Comparison of ENCODE assay signal across 13 cellular contexts in the genomic region with DNA sequence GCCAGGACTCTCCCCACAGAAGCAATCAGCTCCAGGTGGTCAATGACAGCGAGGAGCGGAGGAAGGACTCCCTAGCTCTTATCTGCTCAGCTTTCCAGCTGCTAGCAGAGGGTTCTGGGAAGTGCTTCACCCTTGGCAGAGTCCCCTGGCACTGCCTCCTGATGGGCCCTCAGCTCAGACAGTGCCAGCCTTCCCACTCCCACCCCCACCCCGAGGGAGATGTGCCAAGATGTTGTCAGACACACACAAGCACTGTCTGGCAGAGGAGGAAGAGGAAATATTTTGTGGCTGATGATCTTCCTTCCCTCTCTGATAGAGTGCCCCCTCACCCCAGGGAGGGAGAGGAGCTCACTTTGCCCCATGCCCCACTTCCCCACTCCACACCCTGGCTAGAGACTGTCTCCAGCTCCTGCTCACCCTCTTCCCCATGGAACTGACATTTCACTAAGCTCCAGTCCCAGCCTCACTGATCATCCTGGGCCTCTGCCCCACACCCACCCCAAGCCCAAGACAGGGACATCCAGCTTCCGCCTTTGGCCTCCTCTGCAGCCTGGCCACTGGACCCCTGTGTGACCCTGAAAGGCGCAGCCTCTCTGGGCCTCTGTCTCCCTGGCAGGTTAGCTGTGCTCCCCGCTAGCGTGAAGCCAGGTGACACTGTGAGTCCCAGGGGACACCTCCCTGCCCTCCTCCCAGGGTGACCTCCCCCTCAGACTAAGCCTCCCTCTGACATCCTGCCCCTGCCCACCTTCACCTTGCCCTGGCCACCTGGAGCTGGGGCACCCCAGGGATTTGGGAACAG. TPM values are rescaled to one million over a fixed set of nuclear protein-coding genes. Genes with fewer than 3 reads are reported as not detected.
DNase-seq lines count a peak whose midpoint lies in the region; ATAC-seq, FAIRE-seq and TF ChIP-seq lines count a peak whose summit lies in the region.
"Had no signal": no experiment of that assay in that cellular context is flagged by ENCODE, and none has a peak within 500 bp of the region (broad histone marks: within the 10 kb centered on the region; RNA-seq: fewer than 3 reads in every experiment).

No MANE protein-coding gene starts in this region.

- no peak overlapping the region for H3K4me2 ChIP-seq in HepG2 (ENCODE audit: low read depth, low read length)

- no peak overlapping the region for H3K4me3 ChIP-seq in breast epithelium
- H3K4me3 ChIP-seq in HepG2 (replicated peaks in 1 of 3; ENCODE audit: insufficient read depth in 1 of 3, low read depth in 2 of 3, low read length in 3 of 3) = no peak overlapping the region
- no peak overlapping the region for H3K4me3 ChIP-seq in testis
- H3K4me3 ChIP-seq in coronary artery = no peak overlapping the region

- no peak overlapping the region for H3K9ac ChIP-seq in HepG2 (ENCODE audit: insufficient read depth, low read depth, low read length)

- H3K36me3 ChIP-seq in breast epithelium (no peaks in the 10 kb centered on the region), HepG2 (replicated peaks in 1 of 2; ENCODE audit: control insufficient read depth in 1 of 2, insufficient read depth in 2 of 2, low read length in 2 of 2) (peaks cover 4 to 14% of the 10 kb centered on the region in 2 experiments; a peak in 3 of 5 replicates), testis (ENCODE audit: low read depth, missing control alignments) (no peaks in the 10 kb centered on the region)

- POLR2A ChIA-PET in HepG2 (lab: Yijun Ruan, JAX) = interaction anchor here (0.8 to 1.1 kb wide), 2 partner anchors 14 to 39 kb away, joined by 3 to 4 read pairs; no protein-coding TSS in a partner anchor

- H3K27ac ChIP-seq in breast epithelium = peak overlapping the region; percentile 4 to 55
- H3K27ac ChIP-seq in HepG2 (ENCODE audit: extremely low read length, insufficient read depth, low read length) = no peak overlapping the region
- H3K27ac ChIP-seq in testis = no peak overlapping the region
- H3K27ac ChIP-seq in coronary artery = peak overlapping the region in 1 of 2 donors; percentile 61
- H3K27ac ChIP-seq: 22Rv1 had no signal

- in situ Hi-C loops in HepG2 (cut with HindIII; ENCODE audit: extremely low pct_ligation_motif_present, low pct_unique_long_range_greater_than_20kb) = no loop called here

- CTCF ChIA-PET in HepG2 (lab: Yijun Ruan, JAX; ENCODE audit: low intra/inter-chr PET ratio, low total read pairs) = no interaction called here

- intact Hi-C loops in breast epithelium (cut with DNase I; ENCODE audit: low total_unique reads) = loop anchor here (5.0 kb wide), 1 partner anchor 48 kb away; no protein-coding TSS in a partner anchor
- intact Hi-C loops in HepG2 (cut with micrococcal nuclease; ENCODE audit: unreplicated experiment) = no loop called here
- intact Hi-C loops in testis (cut with DNase I; ENCODE audit: low total_unique reads) = no loop called here

- no TSS peak for BruUV-seq in HepG2 (replicated peaks; lab: Mats Ljungman, UMichigan)

- H3K4me1 ChIP-seq in breast epithelium = peaks cover 0 to 5% of the 10 kb centered on the region in 2 donors
- H3K4me1 ChIP-seq in HepG2 (ENCODE audit: insufficient read depth, low read length) = peaks cover 18% of the 10 kb centered on the region
- peaks cover 38% of the 10 kb centered on the region for H3K4me1 ChIP-seq in testis

- TF ChIP-seq RAD21 in HepG2 (CRISPR knock-in tag; IDR thresholded peaks at IDR 0.05) = no peak

- H2AFZ ChIP-seq in HepG2 (ENCODE audit: low read length) = no peak overlapping the region

- no peaks in the 10 kb centered on the region for H3K79me2 ChIP-seq in HepG2 (ENCODE audit: insufficient read depth, low read length)

- ATAC-seq in HepG2 = no peak
- no peak for ATAC-seq in GM21447 (IDR thresholded peaks at IDR 0.05; ENCODE audit: unreplicated experiment)

- FAIRE-seq in HepG2 (lab: Jason Lieb, UNC) = no peak
- FAIRE-seq: colon, TTC549 had no signal

- H4K20me1 ChIP-seq in HepG2 (ENCODE audit: insufficient read depth, low read length) = no peaks in the 10 kb centered on the region

- TF ChIP-seq EP300 in HepG2 (IDR thresholded peaks at IDR 0.05; ENCODE audit: low read depth in 2 of 2, low read length in 2 of 2) = no peak
- no peak for TF ChIP-seq EP300 in HepG2 (CRISPR knock-in tag; IDR thresholded peaks at IDR 0.05; ENCODE audit: borderline replicate concordance)

- TF ChIP-seq CTCF in breast epithelium (IDR thresholded peaks at IDR 0.05) = no peak
- no peak for TF ChIP-seq CTCF in HepG2 (CRISPR knock-in tag; IDR thresholded peaks at IDR 0.05)
- no peak for TF ChIP-seq CTCF in testis (IDR thresholded peaks at IDR 0.05)
- no peak for TF ChIP-seq CTCF in coronary artery (IDR thresholded peaks at IDR 0.05)

- DNase-seq in DMS 273 (lab: John Stamatoyannopoulos, UW; ENCODE audit: unreplicated experiment) = peak; percentile 28
- DNase-seq in DMS 273 treated with DMSO at 0.1 percent for 48 hours (lab: John Stamatoyannopoulos, UW) = no peak
- peak in 1 of 2 donors; percentile 51 for DNase-seq in breast epithelium (ENCODE audit: low spot score in 2 of 2)
- DNase-seq in HepG2 (ENCODE audit: low spot score) = no peak
- peak; percentile 79 for DNase-seq in testis
- DNase-seq in coronary artery (ENCODE audit: low spot score) = no peak
- DNase-seq in D341Med (ENCODE audit: low spot score) = no peak
- DNase-seq: NK-92 treated with Interleukin-12 subunit alpha and Interleukin-12 subunit beta, amount 100 ng/mL, for 24 hours had no signal

- TF ChIP-seq POLR2A in breast epithelium (IDR thresholded peaks at IDR 0.05) (no peak), HepG2 (IDR thresholded peaks at IDR 0.05; ENCODE audit: insufficient read depth in 1 of 2, low read depth in 2 of 2, low read length in 2 of 2) (no peak), testis (IDR thresholded peaks at IDR 0.05) (no peak)

- 94% methylated on average over 2 of the region's 7 CpGs for WGBS in HepG2 (ENCODE audit: low lambda C conversion rate)
- WGBS in testis, 2 donors = 50 to 61% methylated on average over 3 to 7 of the region's 7 CpGs

- H3K27me3 ChIP-seq in breast epithelium (no peaks in the 10 kb centered on the region), HepG2 (ENCODE audit: control insufficient read depth in 1 of 2, insufficient read depth in 2 of 2, low read length in 2 of 2) (no peaks in the 10 kb centered on the region), testis (no peaks in the 10 kb centered on the region)

- H3K9me3 ChIP-seq in breast epithelium = no peaks in the 10 kb centered on the region
- H3K9me3 ChIP-seq in HepG2 (ENCODE audit: low read length) = no peaks in the 10 kb centered on the region
- no peaks in the 10 kb centered on the region for H3K9me3 ChIP-seq in testis

RNA-seq across cellular contexts. Expression of a gene that starts 44.5 kb away (rescaled TPM):
- total RNA-seq in breast epithelium = 10 to 100 TPM; 23.9 to 86.9 (median 32.3) TPM
- 7.6 and 15.3 TPM in 2 replicates for total RNA-seq in HepG2 (2016; rRNA removed; fragmentation: Illumina TruSeq; extraction: Trizol)
- 3.0 and 3.2 TPM in 2 replicates for total RNA-seq in HepG2 (2016; cell fraction: cytosol; rRNA removed; fragmentation: Illumina TruSeq; extraction: Trizol; ENCODE audit: low read depth)
- 6.7 and 16.4 TPM in 2 replicates for total RNA-seq in HepG2 (2016; cell fraction: insoluble cytoplasmic fraction; rRNA removed; fragmentation: Illumina TruSeq; extraction: Trizol)
- 6.2 TPM in 2 replicates for total RNA-seq in HepG2 (2016; cell fraction: membrane; rRNA removed; fragmentation: Illumina TruSeq; extraction: Trizol)
- total RNA-seq in HepG2 (2016; cell fraction: nucleus; rRNA removed; fragmentation: Illumina TruSeq; extraction: Trizol) = 24.2 and 24.5 TPM in 2 replicates
- 19.8 and 29.6 TPM in 2 replicates for polyA plus RNA-seq in HepG2 (2011; rRNA removed)
- 15.0 and 15.3 TPM in 2 replicates for polyA plus RNA-seq in HepG2 (2011; cell fraction: cytosol; rRNA removed)
- polyA plus RNA-seq in HepG2 (2011; cell fraction: nucleus; rRNA removed) = 80.8 and 94.5 TPM in 2 replicates
- polyA plus RNA-seq in HepG2 (2012) = 21.7 and 35.0 TPM in 2 replicates
- polyA plus RNA-seq in HepG2 (2016; cell fraction: cytosol; fragmentation: Illumina TruSeq; extraction: Trizol; ENCODE audit: low read depth) = 0.64 and 1.2 TPM in 2 replicates
- polyA plus RNA-seq in HepG2 (2016; cell fraction: insoluble cytoplasmic fraction; fragmentation: Illumina TruSeq; extraction: Trizol; ENCODE audit: low read depth) = 4.1 and 5.6 TPM in 2 replicates
- 2.4 and 2.9 TPM in 2 replicates for polyA plus RNA-seq in HepG2 (2016; cell fraction: membrane; fragmentation: Illumina TruSeq; extraction: Trizol; ENCODE audit: low read depth)
- 31.9 and 32.0 TPM in 2 replicates for polyA plus RNA-seq in HepG2 (2016; cell fraction: nucleus; fragmentation: Illumina TruSeq; extraction: Trizol; ENCODE audit: insufficient read depth, low read depth)
- polyA minus RNA-seq in HepG2 (2011; rRNA and poly(A)+ RNA removed; ENCODE audit: low replicate concordance) = 0.09 and 55.4 TPM in 2 replicates
- polyA minus RNA-seq in HepG2 (2011; cell fraction: cytosol; rRNA and poly(A)+ RNA removed) = 11.1 and 12.3 TPM in 2 replicates
- 33.2 and 42.0 TPM in 2 replicates for polyA minus RNA-seq in HepG2 (2011; cell fraction: nucleus; rRNA and poly(A)+ RNA removed)
- 10 to 100 TPM; 33.2 to 46.2 TPM for total RNA-seq in testis
- polyA plus RNA-seq in testis (ENCODE audit: insufficient read depth, low read depth, low replicate concordance) = 18.2 TPM

RNA-seq across cellular contexts. Expression of a gene that starts 45.2 kb away (rescaled TPM):
- under 1 TPM in 1 of 3 donors, not detected in 2; 0.33 TPM for total RNA-seq in breast epithelium
- not detected in 2 replicates for total RNA-seq in HepG2 (2016; rRNA removed; fragmentation: Illumina TruSeq; extraction: Trizol)
- total RNA-seq in HepG2 (2016; cell fraction: cytosol; rRNA removed; fragmentation: Illumina TruSeq; extraction: Trizol; ENCODE audit: low read depth) = not detected in 2 replicates
- not detected in 2 replicates for total RNA-seq in HepG2 (2016; cell fraction: insoluble cytoplasmic fraction; rRNA removed; fragmentation: Illumina TruSeq; extraction: Trizol)
- not detected in 2 replicates for total RNA-seq in HepG2 (2016; cell fraction: membrane; rRNA removed; fragmentation: Illumina TruSeq; extraction: Trizol)
- total RNA-seq in HepG2 (2016; cell fraction: nucleus; rRNA removed; fragmentation: Illumina TruSeq; extraction: Trizol) = not detected in 2 replicates
- polyA plus RNA-seq in HepG2 (2011; rRNA removed) = not detected in 2 replicates
- not detected in 2 replicates for polyA plus RNA-seq in HepG2 (2011; cell fraction: cytosol; rRNA removed)
- polyA plus RNA-seq in HepG2 (2011; cell fraction: nucleus; rRNA removed) = 0.05 TPM in 1 of 2 replicates, not detected in the other
- polyA plus RNA-seq in HepG2 (2012) = not detected in 2 replicates
- polyA plus RNA-seq in HepG2 (2016; cell fraction: cytosol; fragmentation: Illumina TruSeq; extraction: Trizol; ENCODE audit: low read depth) = not detected in 2 replicates
- polyA plus RNA-seq in HepG2 (2016; cell fraction: insoluble cytoplasmic fraction; fragmentation: Illumina TruSeq; extraction: Trizol; ENCODE audit: low read depth) = not detected in 2 replicates
- polyA plus RNA-seq in HepG2 (2016; cell fraction: membrane; fragmentation: Illumina TruSeq; extraction: Trizol; ENCODE audit: low read depth) = 0.07 and 0.18 TPM in 2 replicates
- polyA plus RNA-seq in HepG2 (2016; cell fraction: nucleus; fragmentation: Illumina TruSeq; extraction: Trizol; ENCODE audit: insufficient read depth, low read depth) = not detected in 2 replicates
- polyA minus RNA-seq in HepG2 (2011; rRNA and poly(A)+ RNA removed; ENCODE audit: low replicate concordance) = not detected in 2 replicates
- not detected in 2 replicates for polyA minus RNA-seq in HepG2 (2011; cell fraction: cytosol; rRNA and poly(A)+ RNA removed)
- 0.12 TPM in 1 of 2 replicates, not detected in the other for polyA minus RNA-seq in HepG2 (2011; cell fraction: nucleus; rRNA and poly(A)+ RNA removed)
- 10 to 100 TPM in 1 of 2 donors, 1 to 10 TPM in 1; 8.1 to 15.4 TPM for total RNA-seq in testis
- polyA plus RNA-seq in testis (ENCODE audit: insufficient read depth, low read depth, low replicate concordance) = 10.0 TPM
- total RNA-seq: H7 had no signal

Comparison
In these comparisons a context has a peak if more than half of its experiments do, and no peak if none do; other contexts are left out.
1. DNase-seq: peak in DMS 273 (single experiment) and testis (single experiment); none in DMS 273 treated with DMSO at 0.1 percent for 48 hours (single experiment), HepG2 (single experiment), coronary artery (single experiment) and D341Med (single experiment).
2. H3K27ac ChIP-seq: peak in breast epithelium (2 of 2); none in HepG2 (single experiment) and testis (0 of 2).
3. RNA of a gene that starts 45.2 kb away (total RNA-seq): 8.1 to 15.4 TPM in testis; not detected in HepG2 and 0.33 TPM in breast epithelium; every median in the first group is over 4 times any median in the second.